1 cellular context compared by ENCODE assay signal in the genomic region with DNA sequence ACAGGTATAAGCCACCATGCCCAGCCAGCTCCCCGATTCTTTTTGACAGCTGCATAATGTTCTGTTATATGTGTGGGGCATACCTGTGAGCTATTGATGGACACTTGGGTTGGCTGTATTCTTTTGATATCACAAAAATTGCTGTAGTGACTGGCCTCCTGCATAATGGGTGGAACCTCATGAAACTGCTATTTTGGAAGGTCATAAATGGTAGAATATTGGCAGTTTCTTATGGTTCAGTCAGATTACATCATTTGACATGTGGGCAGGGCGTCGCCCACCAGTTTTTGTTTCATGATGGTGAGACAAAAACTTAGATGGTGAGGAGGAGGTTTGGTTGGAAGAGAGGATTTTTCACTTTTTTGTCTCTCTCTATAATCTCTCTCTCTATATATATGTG.
A peak's percentile ranks its signal among the peaks of the same experiment; 100 is the strongest.
TF ChIP-seq lines count a peak whose summit lies in the region.

No MANE protein-coding gene starts in this region.

TF ChIP-seq in K562, 482 proteins besides CTCF, POLR2A, EP300 and RAD21:
- no peak for TF ChIP-seq ZFP30 (CRISPR knock-in tag; IDR thresholded peaks at IDR 0.05; ENCODE audit: borderline replicate concordance)
- peak; percentile 39; the same call in 1 of the 2 replicates for TF ChIP-seq MYC (IDR thresholded peaks at IDR 0.05; ENCODE audit: low read depth, low read length)
- no peak for TF ChIP-seq MYC (CRISPR knock-in tag; IDR thresholded peaks at IDR 0.05; ENCODE audit: borderline replicate concordance, low read depth)
- TF ChIP-seq, protein P1, sequence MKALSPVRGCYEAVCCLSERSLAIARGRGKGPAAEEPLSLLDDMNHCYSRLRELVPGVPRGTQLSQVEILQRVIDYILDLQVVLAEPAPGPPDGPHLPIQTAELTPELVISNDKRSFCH (CRISPR knock-in tag; IDR thresholded peaks at IDR 0.05): no peak
- TF ChIP-seq, protein P1 (tag; IDR thresholded peaks at IDR 0.05): no peak
- peak; percentile 42; the same call in 1 of the 2 replicates for TF ChIP-seq CEBPG (CRISPR knock-in tag; IDR thresholded peaks at IDR 0.05)
- no peak for TF ChIP-seq CEBPG (tag; conservative IDR thresholded peaks at IDR 0.05 in 1 of 2, IDR thresholded peaks at IDR 0.05 in 1 of 2)
- TF ChIP-seq EP400 (IDR thresholded peaks at IDR 0.05): peak; percentile 30; the same call in 1 of the 2 replicates
- TF ChIP-seq ZNF146 (CRISPR knock-in tag; IDR thresholded peaks at IDR 0.05; ENCODE audit: unreplicated experiment): peak; percentile 19
- TF ChIP-seq, protein P2, sequence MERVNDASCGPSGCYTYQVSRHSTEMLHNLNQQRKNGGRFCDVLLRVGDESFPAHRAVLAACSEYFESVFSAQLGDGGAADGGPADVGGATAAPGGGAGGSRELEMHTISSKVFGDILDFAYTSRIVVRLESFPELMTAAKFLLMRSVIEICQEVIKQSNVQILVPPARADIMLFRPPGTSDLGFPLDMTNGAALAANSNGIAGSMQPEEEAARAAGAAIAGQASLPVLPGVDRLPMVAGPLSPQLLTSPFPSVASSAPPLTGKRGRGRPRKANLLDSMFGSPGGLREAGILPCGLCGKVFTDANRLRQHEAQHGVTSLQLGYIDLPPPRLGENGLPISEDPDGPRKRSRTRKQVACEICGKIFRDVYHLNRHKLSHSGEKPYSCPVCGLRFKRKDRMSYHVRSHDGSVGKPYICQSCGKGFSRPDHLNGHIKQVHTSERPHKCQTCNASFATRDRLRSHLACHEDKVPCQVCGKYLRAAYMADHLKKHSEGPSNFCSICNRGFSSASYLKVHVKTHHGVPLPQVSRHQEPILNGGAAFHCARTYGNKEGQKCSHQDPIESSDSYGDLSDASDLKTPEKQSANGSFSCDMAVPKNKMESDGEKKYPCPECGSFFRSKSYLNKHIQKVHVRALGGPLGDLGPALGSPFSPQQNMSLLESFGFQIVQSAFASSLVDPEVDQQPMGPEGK (CRISPR knock-in tag; IDR thresholded peaks at IDR 0.05; ENCODE audit: borderline replicate concordance): no peak
- TF ChIP-seq MIER1 (IDR thresholded peaks at IDR 0.05; ENCODE audit: low read depth): 0 out of 2 replicates have a peak, but pooled peaks have one; percentile 41
- no peak for TF ChIP-seq MCM5 (IDR thresholded peaks at IDR 0.05; ENCODE audit: low read depth)
- TF ChIP-seq RBM25 (IDR thresholded peaks at IDR 0.05; ENCODE audit: low read depth, low read length, severe bottlenecking): peak; percentile 56
